Comparison of ENCODE assay signal across 30 cellular contexts in the genomic region with DNA sequence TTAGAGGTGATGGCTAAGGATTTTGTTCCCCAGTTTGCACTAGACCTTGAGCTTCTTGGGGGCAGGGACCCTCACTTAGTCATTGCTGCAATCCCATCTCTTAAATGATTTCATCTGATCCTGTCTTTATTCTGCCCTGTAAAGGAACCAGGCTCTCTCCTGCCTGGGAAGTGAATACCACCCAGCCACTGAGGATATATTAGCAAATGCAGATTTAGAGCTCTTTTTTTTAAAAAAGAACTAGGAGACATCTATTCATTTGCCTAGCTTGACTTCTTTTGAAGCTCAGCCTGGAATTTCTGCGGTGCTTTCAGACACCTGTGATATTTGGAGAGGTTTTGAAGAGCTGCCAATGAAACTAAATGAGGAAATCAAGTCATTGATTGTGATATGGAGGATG. TPM values are rescaled to one million over a fixed set of nuclear protein-coding genes. Genes with fewer than 3 reads are reported as not detected.
"Had no signal": no experiment of that assay in that cellular context is flagged by ENCODE, and none has a peak within 500 bp of the region (broad histone marks: within the 10 kb centered on the region; RNA-seq: fewer than 3 reads in every experiment).

No MANE protein-coding gene starts in this region.

- H3K4me3 ChIP-seq: ascending aorta, cardiac muscle cell, SJCRH30, SK-N-MC had no signal

- DNase-seq: activated CD4-positive, alpha-beta T cell treated with anti-CD3 and anti-CD28 coated beads, Interleukin-2, amount 10 ng/mL, durations not matched to agents 24 days and 14 days; activated CD4-positive, alpha-beta T cell treated with anti-CD3 and anti-CD28 coated beads, Interleukin-2, amount 50 U/mL, for 4 hours; activated CD8-positive, alpha-beta T cell treated with anti-CD3 and anti-CD28 coated beads for 36 hours; activated effector memory CD4-positive, alpha-beta T cell treated with anti-CD3 and anti-CD28 coated beads, Interleukin-2, amount 50 U/mL, for 16 hours; activated naive CD4-positive, alpha-beta T cell; activated naive CD4-positive, alpha-beta T cell treated with anti-CD3 and anti-CD28 coated beads, Interleukin-2, amount 50 U/mL, for 16 hours; activated naive CD8-positive, alpha-beta T cell treated with anti-CD3 and anti-CD28 coated beads for 36 hours; activated T-cell treated with anti-CD3 and anti-CD28 coated beads, Interleukin-2, amount 50 U/mL, for 1 hour; activated T-cell treated with anti-CD3 and anti-CD28 coated beads, Interleukin-2, amount 50 U/mL, for 72 hours; amniotic stem cell; Karpas-422; NCI-H1105 treated with DMSO at 0.1 percent for 48 hours; NCI-H1436; NCI-H1694 treated with DMSO at 0.1 percent for 48 hours; NCI-H2029; NCI-H510A; NCI-H526; NCI-H748 treated with DMSO at 0.1 percent for 48 hours; NK-92 treated with Interleukin-12 subunit alpha and Interleukin-12 subunit beta, amount 100 ng/mL, for 24 hours; SJCRH30; T1000; WERI-Rb-1 had no signal

- H3K36me3 Mint-ChIP-seq: activated naive CD8-positive, alpha-beta T cell treated with anti-CD3 and anti-CD28 coated beads for 36 hours had no signal

- H3K27me3 Mint-ChIP-seq: activated naive CD8-positive, alpha-beta T cell treated with anti-CD3 and anti-CD28 coated beads for 36 hours had no signal

- H3K27ac ChIP-seq: ascending aorta, cardiac muscle cell, SJCRH30, SK-N-MC, WERI-Rb-1 had no signal

- H3K27me3 ChIP-seq: ascending aorta, cardiac muscle cell, SJCRH30 had no signal

- H3K9me3 Mint-ChIP-seq: activated CD4-positive, alpha-beta T cell treated with anti-CD3 and anti-CD28 coated beads, Interleukin-2, amount 10 ng/mL, durations not matched to agents 24 days and 14 days; activated CD8-positive, alpha-beta T cell treated with anti-CD3 and anti-CD28 coated beads for 36 hours; activated naive CD8-positive, alpha-beta T cell treated with anti-CD3 and anti-CD28 coated beads for 36 hours; activated T-cell treated with anti-CD3 and anti-CD28 coated beads, Interleukin-2, amount 50 U/mL, for 72 hours; activated T-helper 17 cell treated with anti-CD3 and anti-CD28 coated beads, Interleukin-2, amount 50 U/mL, for 72 hours had no signal

- H3K27ac Mint-ChIP-seq: activated CD4-positive, alpha-beta T cell treated with anti-CD3 and anti-CD28 coated beads, Interleukin-2, amount 10 ng/mL, durations not matched to agents 24 days and 14 days; activated CD8-positive, alpha-beta T cell treated with anti-CD3 and anti-CD28 coated beads for 36 hours; activated naive CD8-positive, alpha-beta T cell treated with anti-CD3 and anti-CD28 coated beads for 36 hours; activated T-cell treated with anti-CD3 and anti-CD28 coated beads, Interleukin-2, amount 50 U/mL, for 72 hours; activated T-helper 17 cell treated with anti-CD3 and anti-CD28 coated beads, Interleukin-2, amount 50 U/mL, for 72 hours had no signal

- H3K9me3 ChIP-seq: ascending aorta, SJCRH30 had no signal

- H3K4me1 Mint-ChIP-seq: activated T-helper 17 cell treated with anti-CD3 and anti-CD28 coated beads, Interleukin-2, amount 50 U/mL, for 72 hours had no signal

- H3K36me3 ChIP-seq: ascending aorta, cardiac muscle cell, SJCRH30, WERI-Rb-1 had no signal

- H3K4me3 Mint-ChIP-seq: activated CD4-positive, alpha-beta T cell treated with anti-CD3 and anti-CD28 coated beads, Interleukin-2, amount 10 ng/mL, durations not matched to agents 24 days and 14 days; activated CD8-positive, alpha-beta T cell treated with anti-CD3 and anti-CD28 coated beads for 36 hours; activated naive CD8-positive, alpha-beta T cell treated with anti-CD3 and anti-CD28 coated beads for 36 hours; activated T-cell treated with anti-CD3 and anti-CD28 coated beads, Interleukin-2, amount 50 U/mL, for 72 hours; activated T-helper 17 cell treated with anti-CD3 and anti-CD28 coated beads, Interleukin-2, amount 50 U/mL, for 72 hours had no signal

- H3K4me1 ChIP-seq: ascending aorta had no signal

- ATAC-seq: activated CD8-positive, alpha-beta T cell treated with anti-CD3 and anti-CD28 coated beads for 36 hours had no signal

RNA-seq across cellular contexts. Expression of gene CA12, which starts 41.8 kb away (rescaled TPM):
- total RNA-seq: activated CD8-positive, alpha-beta memory T cell treated with anti-CD3 and anti-CD28 coated beads for 36 hours; OCI-LY7; T-helper 1 cell treated with Interleukin-12 subunit alpha and Interleukin-12 subunit beta and Interleukin-4 antibody, amounts not matched to agents 30 ng/mL and 1 ng/mL, for 36 hours; T-helper 2 cell treated with Interferon-gamma antibody and Interleukin-4, amounts not matched to agents 100 ng/mL and 5 ng/mL, for 36 hours had no signal
- polyA plus RNA-seq: cardiac muscle cell had no signal
